ENCODE assay signal across 26 cellular contexts in the genomic region with DNA sequence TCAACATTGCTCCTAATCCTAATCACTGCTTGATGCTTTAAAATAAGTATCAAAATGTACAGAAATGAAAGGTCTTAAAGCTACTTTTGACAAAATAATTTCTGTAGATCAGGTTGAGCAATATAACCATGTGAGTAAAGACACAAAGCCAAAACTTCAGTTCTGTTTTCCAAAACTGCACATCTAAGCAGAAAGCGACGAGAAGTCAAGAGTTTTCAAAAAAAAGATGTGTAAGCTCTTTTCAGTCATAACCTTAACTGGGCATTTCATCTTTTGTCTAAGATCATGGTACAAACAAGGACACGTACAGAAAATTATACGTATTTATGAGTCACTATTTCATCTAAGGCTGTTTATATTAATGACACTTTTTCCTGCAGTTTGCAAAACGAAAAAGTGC.
A peak's percentile ranks its signal among the peaks of the same experiment; 100 is the strongest.
DNase-seq lines count a peak whose midpoint lies in the region; ATAC-seq, FAIRE-seq and TF ChIP-seq lines count a peak whose summit lies in the region.
"Had no signal": no experiment of that assay in that cellular context is flagged by ENCODE, and none has a peak within 500 bp of the region (broad histone marks: within the 10 kb centered on the region; RNA-seq: fewer than 3 reads in every experiment).

No MANE protein-coding gene starts in this region.

- no peaks in the 10 kb centered on the region for H3K9me3 ChIP-seq in K562 (replicated peaks; ENCODE audit: control insufficient read depth, insufficient read depth, low read depth, low read length)
- no peaks in the 10 kb centered on the region for H3K9me3 ChIP-seq in mesenchymal stem cell (ENCODE audit: control insufficient read depth, low read length)
- H3K9me3 ChIP-seq in upper lobe of left lung, result no peaks in the 10 kb centered on the region
- no peaks in the 10 kb centered on the region for H3K9me3 ChIP-seq in BE2C
- H3K9me3 ChIP-seq: heart right ventricle, tibial artery had no signal

- H3K27ac Mint-ChIP-seq in stimulated activated naive CD8-positive, alpha-beta T cell treated with anti-CD3 and anti-CD28 coated beads, Interleukin-15, Interleukin-2, amounts not matched to agents 100 ng/mL and 50 ng/mL, for 24 hours, result peak overlapping the region; percentile 57
- no peak overlapping the region for H3K27ac Mint-ChIP-seq in stimulated activated naive CD8-positive, alpha-beta T cell treated with anti-CD3 and anti-CD28 coated beads, Interleukin-15, amount 100 ng/mL, for 72 hours
- H3K27ac Mint-ChIP-seq: memory B cell had no signal

- no peak overlapping the region for H3K23ac ChIP-seq in mesenchymal stem cell (ENCODE audit: low read length in 2 of 2)

- no peak overlapping the region for H4K91ac ChIP-seq in mesenchymal stem cell (ENCODE audit: low read length)

- H3K4ac ChIP-seq in mesenchymal stem cell (ENCODE audit: low read depth in 1 of 2, low read length in 2 of 2), result no peak overlapping the region

- intact Hi-C loops in K562 (cut with micrococcal nuclease), result no loop called here

- H3K18ac ChIP-seq in mesenchymal stem cell (ENCODE audit: low read depth in 1 of 2, low read length in 2 of 2), result no peak overlapping the region

- no peak overlapping the region for H3K14ac ChIP-seq in mesenchymal stem cell (ENCODE audit: low read length in 2 of 2)

- no peak overlapping the region for H2BK15ac ChIP-seq in mesenchymal stem cell (ENCODE audit: low read depth, poor library complexity, severe bottlenecking)

- H3K9me1 ChIP-seq in K562 (ENCODE audit: control insufficient read depth, insufficient read depth, low read length), result no peaks in the 10 kb centered on the region

- H4K20me1 ChIP-seq in K562 (replicated peaks; ENCODE audit: control insufficient read depth, insufficient read depth, low read length), result no peaks in the 10 kb centered on the region

- H3K27me3 ChIP-seq in K562 (ENCODE audit: control insufficient read depth in 2 of 2, insufficient read depth in 2 of 2, low read length in 2 of 2) (no peaks in the 10 kb centered on the region), mesenchymal stem cell (ENCODE audit: control insufficient read depth in 1 of 2, insufficient read depth in 1 of 2, low read length in 2 of 2) (no peaks in the 10 kb centered on the region), upper lobe of left lung (no peaks in the 10 kb centered on the region), BE2C (no peaks in the 10 kb centered on the region)
- H3K27me3 ChIP-seq: heart right ventricle, tibial artery had no signal

- H2AFZ ChIP-seq in K562 (ENCODE audit: low read depth, low read length) (no peak overlapping the region), mesenchymal stem cell (ENCODE audit: low read depth, low read length) (no peak overlapping the region)

- H2BK5ac ChIP-seq in mesenchymal stem cell (ENCODE audit: low read depth, low read length, poor library complexity, severe bottlenecking), result no peak overlapping the region

- H3K36me3 ChIP-seq in K562 (ENCODE audit: control insufficient read depth, insufficient read depth, low read length) (peaks cover 80% of the 10 kb centered on the region; the same call in 2 of the 3 replicates), mesenchymal stem cell (ENCODE audit: control insufficient read depth in 1 of 2, insufficient read depth in 2 of 2, low read depth in 1 of 2, low read length in 2 of 2) (peaks cover 35 to 87% of the 10 kb centered on the region in 2 experiments), upper lobe of left lung (peaks cover 25 to 90% (median 55%) of the 10 kb centered on the region in 4 donors), BE2C (peaks cover 10% of the 10 kb centered on the region)

- H4K8ac ChIP-seq in mesenchymal stem cell (ENCODE audit: low read length), result no peak overlapping the region

- H3K27ac ChIP-seq in K562 (ENCODE audit: extremely low read depth, low read depth, low read length), result no peak overlapping the region
- no peak overlapping the region for H3K27ac ChIP-seq in mesenchymal stem cell (ENCODE audit: low read length, poor library complexity, severe bottlenecking)
- peak overlapping the region; percentile 7 to 55 (median 18) for H3K27ac ChIP-seq in upper lobe of left lung
- H3K27ac ChIP-seq: HL-60 had no signal

- TF ChIP-seq POLR2A in K562 (conservative IDR thresholded peaks at IDR 0.05) (no peak), upper lobe of left lung (IDR thresholded peaks at IDR 0.05) (no peak)

- H3K9me3 Mint-ChIP-seq in stimulated activated naive CD8-positive, alpha-beta T cell treated with anti-CD3 and anti-CD28 coated beads, Interleukin-15, Interleukin-2, amounts not matched to agents 100 ng/mL and 50 ng/mL, for 24 hours, result no peaks in the 10 kb centered on the region
- no peaks in the 10 kb centered on the region for H3K9me3 Mint-ChIP-seq in stimulated activated naive CD8-positive, alpha-beta T cell treated with anti-CD3 and anti-CD28 coated beads, Interleukin-15, amount 100 ng/mL, for 72 hours
- H3K9me3 Mint-ChIP-seq: CD8-positive, alpha-beta memory T cell; memory B cell had no signal

- H3K79me1 ChIP-seq in mesenchymal stem cell (replicated peaks; ENCODE audit: low read length, poor library complexity, severe bottlenecking), result peaks cover 35% of the 10 kb centered on the region

- WGBS in K562 (ENCODE audit: insufficient coverage, low coverage, missing lambda C conversion rate), result 93% methylated on average over 5 of the region's 5 CpGs
- 100% methylated on average over 2 of the region's 5 CpGs for WGBS in mesenchymal stem cell
- WGBS in upper lobe of left lung, 2 donors, result 74 to 75% methylated on average over 5 of the region's 5 CpGs

- no peak overlapping the region for H2BK120ac ChIP-seq in mesenchymal stem cell (ENCODE audit: low read depth, low read length)

- H3K9ac ChIP-seq in K562 (ENCODE audit: insufficient read depth in 1 of 2, low read depth in 2 of 2, low read length in 2 of 2) (no peak overlapping the region), mesenchymal stem cell (ENCODE audit: low read length) (peak overlapping the region; percentile 40)

- CTCF ChIA-PET in K562 (lab: Yijun Ruan, JAX; ENCODE audit: low intra/inter-chr PET ratio), result no interaction called here

- H3K4me3 ChIP-seq in K562, result no peak overlapping the region
- H3K4me3 ChIP-seq in mesenchymal stem cell (ENCODE audit: insufficient read depth in 1 of 2, low read depth in 1 of 2, low read length in 2 of 2), result no peak overlapping the region
- H3K4me3 ChIP-seq in upper lobe of left lung, result no peak overlapping the region
- H3K4me3 ChIP-seq in BE2C (ENCODE audit: low read depth, low read length), result no peak overlapping the region
- H3K4me3 ChIP-seq: heart right ventricle, tibial artery had no signal

- TF ChIP-seq RAD21 in K562 (CRISPR knock-in tag; conservative IDR thresholded peaks at IDR 0.05 in 1 of 2, IDR thresholded peaks at IDR 0.05 in 1 of 2), result no peak

- H3K27me3 Mint-ChIP-seq in stimulated activated naive CD8-positive, alpha-beta T cell treated with anti-CD3 and anti-CD28 coated beads, Interleukin-15, Interleukin-2, amounts not matched to agents 100 ng/mL and 50 ng/mL, for 24 hours, result no peaks in the 10 kb centered on the region
- H3K27me3 Mint-ChIP-seq in stimulated activated naive CD8-positive, alpha-beta T cell treated with anti-CD3 and anti-CD28 coated beads, Interleukin-15, amount 100 ng/mL, for 72 hours, result no peaks in the 10 kb centered on the region
- H3K27me3 Mint-ChIP-seq: CD8-positive, alpha-beta memory T cell; memory B cell had no signal

- peaks cover 86% of the 10 kb centered on the region for H3K36me3 Mint-ChIP-seq in stimulated activated naive CD8-positive, alpha-beta T cell treated with anti-CD3 and anti-CD28 coated beads, Interleukin-15, Interleukin-2, amounts not matched to agents 100 ng/mL and 50 ng/mL, for 24 hours (ENCODE audit: low read depth)

- TF ChIP-seq EP300 in K562 (IDR thresholded peaks at IDR 0.05; ENCODE audit: low read length) (no peak), upper lobe of left lung (IDR thresholded peaks at IDR 0.05) (no peak)

- H3K79me2 ChIP-seq in K562 (ENCODE audit: control insufficient read depth, insufficient read depth, low read length), result no peaks in the 10 kb centered on the region

- no peak for FAIRE-seq in K562 (lab: Jason Lieb, UNC)
- FAIRE-seq: G401.6 had no signal

- no peak overlapping the region for H3K4me3 Mint-ChIP-seq in stimulated activated naive CD8-positive, alpha-beta T cell treated with anti-CD3 and anti-CD28 coated beads, Interleukin-15, Interleukin-2, amounts not matched to agents 100 ng/mL and 50 ng/mL, for 24 hours
- H3K4me3 Mint-ChIP-seq in stimulated activated naive CD8-positive, alpha-beta T cell treated with anti-CD3 and anti-CD28 coated beads, Interleukin-15, amount 100 ng/mL, for 72 hours, result no peak overlapping the region
- H3K4me3 Mint-ChIP-seq: CD8-positive, alpha-beta memory T cell; memory B cell had no signal

- BruUV-seq in K562 (replicated peaks; lab: Mats Ljungman, UMichigan), result no TSS peak

- POLR2A ChIA-PET in K562 (lab: Yijun Ruan, JAX), result no interaction called here

- no peak overlapping the region for H2AK5ac ChIP-seq in mesenchymal stem cell (ENCODE audit: low read length, severe bottlenecking)

- peaks cover 44% of the 10 kb centered on the region for H3K4me1 Mint-ChIP-seq in stimulated activated naive CD8-positive, alpha-beta T cell treated with anti-CD3 and anti-CD28 coated beads, Interleukin-15, Interleukin-2, amounts not matched to agents 100 ng/mL and 50 ng/mL, for 24 hours (ENCODE audit: low read depth)
- H3K4me1 Mint-ChIP-seq in stimulated activated naive CD8-positive, alpha-beta T cell treated with anti-CD3 and anti-CD28 coated beads, Interleukin-15, amount 100 ng/mL, for 72 hours, result peaks cover 31% of the 10 kb centered on the region

- H3K4me1 ChIP-seq in K562 (replicated peaks in 1 of 2; ENCODE audit: control insufficient read depth in 2 of 2, insufficient read depth in 2 of 2, low read length in 2 of 2) (no peaks in the 10 kb centered on the region), mesenchymal stem cell (ENCODE audit: control insufficient read depth, insufficient read depth, low read depth, low read length) (peaks cover 2% of the 10 kb centered on the region), upper lobe of left lung (peaks cover 0 to 11% (median 4%) of the 10 kb centered on the region in 4 donors), BE2C (peaks cover under 1% of the 10 kb centered on the region; the same call in 1 of the 2 replicates)

- H3K4me2 ChIP-seq in K562 (ENCODE audit: insufficient read depth, low read length), result no peak overlapping the region
- no peak overlapping the region for H3K4me2 ChIP-seq in mesenchymal stem cell (ENCODE audit: low read length, poor library complexity, severe bottlenecking)

- no peak overlapping the region for H2BK12ac ChIP-seq in mesenchymal stem cell (ENCODE audit: low read length in 2 of 2)

- TF ChIP-seq CTCF in K562 (IDR thresholded peaks at IDR 0.05 in 2 of 3, conservative IDR thresholded peaks at IDR 0.05 in 1 of 3; ENCODE audit: insufficient read depth in 2 of 3, low read depth in 1 of 3, low read length in 3 of 3), result no peak
- no peak for TF ChIP-seq CTCF in upper lobe of left lung (IDR thresholded peaks at IDR 0.05)
- TF ChIP-seq CTCF in BE2C (IDR thresholded peaks at IDR 0.05; ENCODE audit: low read depth, low read length), result no peak

- DNase-seq in stimulated activated naive CD8-positive, alpha-beta T cell treated with anti-CD3 and anti-CD28 coated beads, Interleukin-15, amount 100 ng/mL, for 72 hours, result no peak
- DNase-seq in K562 (ENCODE audit: extremely low read depth in 1 of 4, low spot score in 3 of 4), result no peak
- no peak for DNase-seq in mesenchymal stem cell
- DNase-seq in upper lobe of left lung, result no peak
- DNase-seq in BE2C, result no peak
- DNase-seq in NCI-H2227 (lab: John Stamatoyannopoulos, UW; ENCODE audit: unreplicated experiment), result no peak
- DNase-seq in stimulated activated CD4-positive, alpha-beta T cell treated with anti-CD3 and anti-CD28 coated beads, Interleukin-2, amount 100 ng/mL, for 48 hours, result no peak
- DNase-seq: activated CD8-positive, alpha-beta memory T cell treated with anti-CD3 and anti-CD28 coated beads, Interleukin-2, amount 50 U/mL, for 48 hours; activated gamma-delta T cell; aorta; caudate nucleus; CD8-positive, alpha-beta memory T cell; foreskin fibroblast; heart right ventricle; NCI-H1105 treated with DMSO at 0.1 percent for 48 hours; NCI-H2029; NCI-H345; NCI-H774; stimulated activated CD4-positive, alpha-beta T cell treated with anti-CD3 and anti-CD28 coated beads, Interleukin-4, amount 100 ng/mL, for 24 hours; stimulated activated naive CD4-positive, alpha-beta T cell treated with Interleukin-2 at 50 U/mL for 16 hours; T1000; tibial artery had no signal

- in situ Hi-C loops in K562 (cut with MboI), result no loop called here

- no peak for ATAC-seq in stimulated activated naive CD8-positive, alpha-beta T cell treated with anti-CD3 and anti-CD28 coated beads, Interleukin-15, amount 100 ng/mL, for 72 hours
- ATAC-seq in K562 (no peak), upper lobe of left lung (ENCODE audit: low FRiP score in 2 of 2) (peak in 1 of 2 donors; percentile 71)

Comparison
In these comparisons a context has a peak if more than half of its experiments do, and no peak if none do; other contexts are left out.
1. H3K27ac ChIP-seq: peak in upper lobe of left lung (4 of 4); none in K562 (single experiment) and mesenchymal stem cell (single experiment).